ENCODE assay signal across 1 cellular context in genomic region chr1:23098463-23099170, GRCh38.
A peak's percentile ranks its signal among the peaks of the same experiment; 100 is the strongest.
TF ChIP-seq lines count a peak whose summit lies in the region.

No MANE protein-coding gene starts in this region.

TF ChIP-seq in K562, 482 proteins besides CTCF, POLR2A, EP300 and RAD21 (continued from another document and continues in another):
- TF ChIP-seq, protein P1, sequence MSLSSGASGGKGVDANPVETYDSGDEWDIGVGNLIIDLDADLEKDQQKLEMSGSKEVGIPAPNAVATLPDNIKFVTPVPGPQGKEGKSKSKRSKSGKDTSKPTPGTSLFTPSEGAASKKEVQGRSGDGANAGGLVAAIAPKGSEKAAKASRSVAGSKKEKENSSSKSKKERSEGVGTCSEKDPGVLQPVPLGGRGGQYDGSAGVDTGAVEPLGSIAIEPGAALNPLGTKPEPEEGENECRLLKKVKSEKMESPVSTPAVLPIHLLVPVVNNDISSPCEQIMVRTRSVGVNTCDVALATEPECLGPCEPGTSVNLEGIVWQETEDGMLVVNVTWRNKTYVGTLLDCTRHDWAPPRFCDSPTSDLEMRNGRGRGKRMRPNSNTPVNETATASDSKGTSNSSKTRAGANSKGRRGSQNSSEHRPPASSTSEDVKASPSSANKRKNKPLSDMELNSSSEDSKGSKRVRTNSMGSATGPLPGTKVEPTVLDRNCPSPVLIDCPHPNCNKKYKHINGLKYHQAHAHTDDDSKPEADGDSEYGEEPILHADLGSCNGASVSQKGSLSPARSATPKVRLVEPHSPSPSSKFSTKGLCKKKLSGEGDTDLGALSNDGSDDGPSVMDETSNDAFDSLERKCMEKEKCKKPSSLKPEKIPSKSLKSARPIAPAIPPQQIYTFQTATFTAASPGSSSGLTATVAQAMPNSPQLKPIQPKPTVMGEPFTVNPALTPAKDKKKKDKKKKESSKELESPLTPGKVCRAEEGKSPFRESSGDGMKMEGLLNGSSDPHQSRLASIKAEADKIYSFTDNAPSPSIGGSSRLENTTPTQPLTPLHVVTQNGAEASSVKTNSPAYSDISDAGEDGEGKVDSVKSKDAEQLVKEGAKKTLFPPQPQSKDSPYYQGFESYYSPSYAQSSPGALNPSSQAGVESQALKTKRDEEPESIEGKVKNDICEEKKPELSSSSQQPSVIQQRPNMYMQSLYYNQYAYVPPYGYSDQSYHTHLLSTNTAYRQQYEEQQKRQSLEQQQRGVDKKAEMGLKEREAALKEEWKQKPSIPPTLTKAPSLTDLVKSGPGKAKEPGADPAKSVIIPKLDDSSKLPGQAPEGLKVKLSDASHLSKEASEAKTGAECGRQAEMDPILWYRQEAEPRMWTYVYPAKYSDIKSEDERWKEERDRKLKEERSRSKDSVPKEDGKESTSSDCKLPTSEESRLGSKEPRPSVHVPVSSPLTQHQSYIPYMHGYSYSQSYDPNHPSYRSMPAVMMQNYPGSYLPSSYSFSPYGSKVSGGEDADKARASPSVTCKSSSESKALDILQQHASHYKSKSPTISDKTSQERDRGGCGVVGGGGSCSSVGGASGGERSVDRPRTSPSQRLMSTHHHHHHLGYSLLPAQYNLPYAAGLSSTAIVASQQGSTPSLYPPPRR (CRISPR knock-in tag; IDR thresholded peaks at IDR 0.05; ENCODE audit: borderline replicate concordance): no peak
- TF ChIP-seq ARNT (IDR thresholded peaks at IDR 0.05) (peak in 1 of 2 experiments; percentile 17; a peak in 1 of 4 replicates), ARID2 (IDR thresholded peaks at IDR 0.05) (peak; percentile 99), ETV1 (tag; conservative IDR thresholded peaks at IDR 0.05; ENCODE audit: low read depth) (peak; percentile 37; the same call in 1 of the 2 replicates), ELF2 (CRISPR knock-in tag; IDR thresholded peaks at IDR 0.05) (no peak), NBN (IDR thresholded peaks at IDR 0.05; ENCODE audit: low read depth) (0 out of 2 replicates have a peak, but pooled peaks have one; percentile 50), SETDB1 (IDR thresholded peaks at IDR 0.05; ENCODE audit: low read length) (no peak), CC2D1A (IDR thresholded peaks at IDR 0.05) (peak; percentile 95), MEIS2 (IDR thresholded peaks at IDR 0.05; ENCODE audit: partially characterized antibody) (peak; percentile 56), VEZF1 (CRISPR knock-in tag; IDR thresholded peaks at IDR 0.05) (peak; percentile 19; the same call in 1 of the 2 replicates), OTX1 (CRISPR knock-in tag; IDR thresholded peaks at IDR 0.05) (0 out of 2 replicates have a peak, but pooled peaks have one; percentile 42), SRSF1 (IDR thresholded peaks at IDR 0.05; ENCODE audit: low read depth, low read length) (no peak), L3MBTL2 (IDR thresholded peaks at IDR 0.05) (peak; percentile 46; the same call in 1 of the 2 replicates), IRF2 (CRISPR knock-in tag; IDR thresholded peaks at IDR 0.05) (no peak), ETV5 (CRISPR knock-in tag; IDR thresholded peaks at IDR 0.05; ENCODE audit: low read depth) (peak; percentile 52; the same call in 1 of the 2 replicates), XRCC5 (IDR thresholded peaks at IDR 0.05; ENCODE audit: low read depth, low read length) (0 out of 2 replicates have a peak, but pooled peaks have one; percentile 56), NFIC (IDR thresholded peaks at IDR 0.05) (peak; percentile 39), ZNF444 (CRISPR knock-in tag; IDR thresholded peaks at IDR 0.05) (no peak), DEAF1 (CRISPR knock-in tag; IDR thresholded peaks at IDR 0.05) (peak; percentile 98), FOXK2 (conservative IDR thresholded peaks at IDR 0.05 in 1 of 2, IDR thresholded peaks at IDR 0.05 in 1 of 2; ENCODE audit: low read depth in 2 of 2) (peak in 1 of 2 experiments; percentile 40; a peak in 2 of 4 replicates), THRB (CRISPR knock-in tag; conservative IDR thresholded peaks at IDR 0.05) (0 out of 2 replicates have a peak, but pooled peaks have one; percentile 51), AFF1 (IDR thresholded peaks at IDR 0.05; ENCODE audit: low read depth in 1 of 2, partially characterized antibody in 2 of 2) (peak in 1 of 2 experiments; percentile 37), JUND (IDR thresholded peaks at IDR 0.05; ENCODE audit: borderline replicate concordance, low read depth, low read length) (no peak), JUND (tag; IDR thresholded peaks at IDR 0.05; ENCODE audit: borderline replicate concordance, low read depth, low read length) (peak; percentile 40; the same call in 2 of the 3 replicates), ZNF76 (CRISPR knock-in tag; IDR thresholded peaks at IDR 0.05; ENCODE audit: borderline replicate concordance) (no peak), ZNF224 (CRISPR knock-in tag; IDR thresholded peaks at IDR 0.05) (no peak), TFAM (CRISPR knock-in tag; conservative IDR thresholded peaks at IDR 0.05) (no peak), ZNF507 (tag; conservative IDR thresholded peaks at IDR 0.05) (no peak), PKNOX1 (IDR thresholded peaks at IDR 0.05) (peak; percentile 85)
- TF ChIP-seq, protein P2, sequence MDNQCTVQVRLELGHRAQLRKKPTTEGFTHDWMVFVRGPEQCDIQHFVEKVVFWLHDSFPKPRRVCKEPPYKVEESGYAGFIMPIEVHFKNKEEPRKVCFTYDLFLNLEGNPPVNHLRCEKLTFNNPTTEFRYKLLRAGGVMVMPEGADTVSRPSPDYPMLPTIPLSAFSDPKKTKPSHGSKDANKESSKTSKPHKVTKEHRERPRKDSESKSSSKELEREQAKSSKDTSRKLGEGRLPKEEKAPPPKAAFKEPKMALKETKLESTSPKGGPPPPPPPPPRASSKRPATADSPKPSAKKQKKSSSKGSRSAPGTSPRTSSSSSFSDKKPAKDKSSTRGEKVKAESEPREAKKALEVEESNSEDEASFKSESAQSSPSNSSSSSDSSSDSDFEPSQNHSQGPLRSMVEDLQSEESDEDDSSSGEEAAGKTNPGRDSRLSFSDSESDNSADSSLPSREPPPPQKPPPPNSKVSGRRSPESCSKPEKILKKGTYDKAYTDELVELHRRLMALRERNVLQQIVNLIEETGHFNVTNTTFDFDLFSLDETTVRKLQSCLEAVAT (IDR thresholded peaks at IDR 0.05): peak; percentile 19 to 61; a peak in 2 of 4 replicates
- TF ChIP-seq, protein P3, sequence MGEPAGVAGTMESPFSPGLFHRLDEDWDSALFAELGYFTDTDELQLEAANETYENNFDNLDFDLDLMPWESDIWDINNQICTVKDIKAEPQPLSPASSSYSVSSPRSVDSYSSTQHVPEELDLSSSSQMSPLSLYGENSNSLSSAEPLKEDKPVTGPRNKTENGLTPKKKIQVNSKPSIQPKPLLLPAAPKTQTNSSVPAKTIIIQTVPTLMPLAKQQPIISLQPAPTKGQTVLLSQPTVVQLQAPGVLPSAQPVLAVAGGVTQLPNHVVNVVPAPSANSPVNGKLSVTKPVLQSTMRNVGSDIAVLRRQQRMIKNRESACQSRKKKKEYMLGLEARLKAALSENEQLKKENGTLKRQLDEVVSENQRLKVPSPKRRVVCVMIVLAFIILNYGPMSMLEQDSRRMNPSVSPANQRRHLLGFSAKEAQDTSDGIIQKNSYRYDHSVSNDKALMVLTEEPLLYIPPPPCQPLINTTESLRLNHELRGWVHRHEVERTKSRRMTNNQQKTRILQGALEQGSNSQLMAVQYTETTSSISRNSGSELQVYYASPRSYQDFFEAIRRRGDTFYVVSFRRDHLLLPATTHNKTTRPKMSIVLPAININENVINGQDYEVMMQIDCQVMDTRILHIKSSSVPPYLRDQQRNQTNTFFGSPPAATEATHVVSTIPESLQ (CRISPR knock-in tag; IDR thresholded peaks at IDR 0.05): no peak
- TF ChIP-seq, protein P4, sequence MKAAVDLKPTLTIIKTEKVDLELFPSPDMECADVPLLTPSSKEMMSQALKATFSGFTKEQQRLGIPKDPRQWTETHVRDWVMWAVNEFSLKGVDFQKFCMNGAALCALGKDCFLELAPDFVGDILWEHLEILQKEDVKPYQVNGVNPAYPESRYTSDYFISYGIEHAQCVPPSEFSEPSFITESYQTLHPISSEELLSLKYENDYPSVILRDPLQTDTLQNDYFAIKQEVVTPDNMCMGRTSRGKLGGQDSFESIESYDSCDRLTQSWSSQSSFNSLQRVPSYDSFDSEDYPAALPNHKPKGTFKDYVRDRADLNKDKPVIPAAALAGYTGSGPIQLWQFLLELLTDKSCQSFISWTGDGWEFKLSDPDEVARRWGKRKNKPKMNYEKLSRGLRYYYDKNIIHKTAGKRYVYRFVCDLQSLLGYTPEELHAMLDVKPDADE (conservative IDR thresholded peaks at IDR 0.05; ENCODE audit: control insufficient read depth, low read depth, low read length): no peak
- TF ChIP-seq, protein P5, sequence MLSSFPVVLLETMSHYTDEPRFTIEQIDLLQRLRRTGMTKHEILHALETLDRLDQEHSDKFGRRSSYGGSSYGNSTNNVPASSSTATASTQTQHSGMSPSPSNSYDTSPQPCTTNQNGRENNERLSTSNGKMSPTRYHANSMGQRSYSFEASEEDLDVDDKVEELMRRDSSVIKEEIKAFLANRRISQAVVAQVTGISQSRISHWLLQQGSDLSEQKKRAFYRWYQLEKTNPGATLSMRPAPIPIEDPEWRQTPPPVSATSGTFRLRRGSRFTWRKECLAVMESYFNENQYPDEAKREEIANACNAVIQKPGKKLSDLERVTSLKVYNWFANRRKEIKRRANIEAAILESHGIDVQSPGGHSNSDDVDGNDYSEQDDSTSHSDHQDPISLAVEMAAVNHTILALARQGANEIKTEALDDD (IDR thresholded peaks at IDR 0.05): no peak
